Comparison of ENCODE assay signal across 19 cellular contexts in genomic region chr22:27090595-27090994, GRCh38.
"Had no signal": no experiment of that assay in that cellular context is flagged by ENCODE, and none has a peak within 500 bp of the region (broad histone marks: within the 10 kb centered on the region; RNA-seq: fewer than 3 reads in every experiment).

No MANE protein-coding gene starts in this region.

- H3K27ac ChIP-seq: colonic mucosa, esophagus squamous epithelium, gastroesophageal sphincter, left ventricle myocardium inferior, lower lobe of right lung, ovary, right lobe of liver, suprapubic skin, thyroid gland, uterus had no signal

- H3K9me3 ChIP-seq: colonic mucosa, ovary, right lobe of liver, suprapubic skin, thyroid gland, uterus had no signal

- ATAC-seq: gastroesophageal sphincter; lower lobe of right lung; right lobe of liver; stimulated activated effector memory CD8-positive, alpha-beta T cell treated with anti-CD3 and anti-CD28 coated beads, Interleukin-12 subunit alpha, Interleukin-12 subunit beta, amount 100 ng/mL, for 72 hours; stimulated activated naive CD8-positive, alpha-beta T cell treated with anti-CD3 and anti-CD28 coated beads, Interleukin-15, Interleukin-2, amounts not matched to agents 100 U/mL and 50 U/mL, for 24 hours had no signal

- H3K36me3 ChIP-seq: colonic mucosa, esophagus squamous epithelium, gastroesophageal sphincter, left ventricle myocardium inferior, lower lobe of right lung, ovary, right lobe of liver, suprapubic skin, thyroid gland, uterus had no signal

- DNase-seq: colonic mucosa; dermis blood vessel endothelial cell; esophagus squamous epithelium; foreskin fibroblast; glutamatergic neuron; immature natural killer cell; left ventricle myocardium inferior; lower lobe of right lung; midbrain; ovary; right lobe of liver; stimulated activated CD4-positive, alpha-beta T cell treated with anti-CD3 and anti-CD28 coated beads, Interleukin-4, amount 100 ng/mL, for 1 hour; stimulated activated CD8-positive, alpha-beta memory T cell treated with anti-CD3 and anti-CD28 coated beads, Interleukin-4, amount 100 ng/mL, for 48 hours; stimulated activated naive CD8-positive, alpha-beta T cell treated with anti-CD3 and anti-CD28 coated beads, Interleukin-15, Interleukin-2, amounts not matched to agents 100 U/mL and 50 U/mL, for 24 hours; thyroid gland had no signal

- H3K4me3 ChIP-seq: colonic mucosa, esophagus squamous epithelium, gastroesophageal sphincter, left ventricle myocardium inferior, lower lobe of right lung, ovary, right lobe of liver, suprapubic skin, thyroid gland, uterus had no signal

- H3K4me1 ChIP-seq: colonic mucosa, left ventricle myocardium inferior, lower lobe of right lung, right lobe of liver, thyroid gland, uterus had no signal
